ENCODE assay signal across 20 cellular contexts in the genomic region with DNA sequence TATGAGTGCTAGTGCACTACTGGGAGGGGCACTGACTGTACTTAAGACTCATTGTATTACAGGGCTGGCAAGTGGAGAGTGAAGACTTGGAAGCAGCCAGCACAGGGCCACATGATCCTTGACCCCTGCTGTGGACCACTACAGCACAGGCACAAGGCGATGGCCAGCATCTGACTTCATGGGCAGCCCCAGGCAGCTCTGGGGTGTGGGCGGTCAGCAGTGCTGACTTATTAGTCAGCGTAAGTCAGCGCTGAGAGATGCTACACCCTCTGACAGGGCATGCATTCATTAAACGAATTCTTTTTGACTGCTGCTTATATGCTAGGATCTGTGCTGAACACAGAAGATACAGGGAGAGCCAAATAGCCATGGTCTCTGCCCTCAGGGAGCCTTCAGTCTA. TPM values are rescaled to one million over a fixed set of nuclear protein-coding genes. Genes with fewer than 3 reads are reported as not detected.
DNase-seq lines count a peak whose midpoint lies in the region; ATAC-seq, FAIRE-seq and TF ChIP-seq lines count a peak whose summit lies in the region.
"Had no signal": no experiment of that assay in that cellular context is flagged by ENCODE, and none has a peak within 500 bp of the region (broad histone marks: within the 10 kb centered on the region; RNA-seq: fewer than 3 reads in every experiment).

No MANE protein-coding gene starts in this region.

- H3K9me3 ChIP-seq in GM23248 (ENCODE audit: low read depth) (no peaks in the 10 kb centered on the region), osteoblast (ENCODE audit: low read depth, low read length) (no peaks in the 10 kb centered on the region)
- no peaks in the 10 kb centered on the region for H3K9me3 ChIP-seq in CD8-positive, alpha-beta memory T cell (ENCODE audit: low read length)
- H3K9me3 ChIP-seq: BLaER1, ovary had no signal

- peaks cover 18% of the 10 kb centered on the region; the same call in 1 of the 2 replicates for H3F3A ChIP-seq in GM23248 (ENCODE audit: insufficient read depth)

- H3K9ac ChIP-seq in GM23248: no peak overlapping the region
- H3K9ac ChIP-seq: BLaER1 had no signal

- H3K27me3 Mint-ChIP-seq in CD8-positive, alpha-beta memory T cell: no peaks in the 10 kb centered on the region
- no peaks in the 10 kb centered on the region for H3K27me3 Mint-ChIP-seq in mesothelial cell of epicardium (ENCODE audit: low read depth)
- H3K27me3 Mint-ChIP-seq: activated T-helper 17 cell treated with anti-CD3 and anti-CD28 coated beads, Interleukin-2, amount 50 U/mL, for 72 hours; T-cell had no signal

- ATAC-seq in HG03280 (IDR thresholded peaks at IDR 0.05; ENCODE audit: unreplicated experiment): no peak
- ATAC-seq: activated T-helper 17 cell treated with anti-CD3 and anti-CD28 coated beads, Interleukin-2, amount 50 U/mL, for 72 hours; stimulated activated naive CD8-positive, alpha-beta T cell treated with anti-CD3 and anti-CD28 coated beads, Interleukin-15, Interleukin-2, amounts not matched to agents 100 U/mL and 50 U/mL, for 24 hours; T-cell; WTC11 had no signal

- no peak overlapping the region for H3K4me3 Mint-ChIP-seq in CD8-positive, alpha-beta memory T cell
- no peak overlapping the region for H3K4me3 Mint-ChIP-seq in mesothelial cell of epicardium
- H3K4me3 Mint-ChIP-seq: activated T-helper 17 cell treated with anti-CD3 and anti-CD28 coated beads, Interleukin-2, amount 50 U/mL, for 72 hours; H9; T-cell; WTC11 had no signal

- WGBS in GM23248 (ENCODE audit: low coverage in 1 of 2, low lambda C conversion rate in 2 of 2, missing lambda C conversion rate in 2 of 2), 2 experiments: 26 to 42% methylated on average over 5 of the region's 5 CpGs

- in situ Hi-C loops in GM23248 (cut with MboI): no loop called here

- H3K27me3 ChIP-seq in GM23248 (replicated peaks; ENCODE audit: insufficient read depth): no peaks in the 10 kb centered on the region
- H3K27me3 ChIP-seq in osteoblast (ENCODE audit: insufficient read depth, low read length): no peaks in the 10 kb centered on the region
- H3K27me3 ChIP-seq in CD8-positive, alpha-beta memory T cell (ENCODE audit: insufficient read depth, low read length, poor library complexity, severe bottlenecking): no peaks in the 10 kb centered on the region
- H3K27me3 ChIP-seq: BLaER1, ovary had no signal

- H3K4me1 ChIP-seq in GM23248 (ENCODE audit: insufficient read depth): peaks cover 24% of the 10 kb centered on the region
- peaks cover 28% of the 10 kb centered on the region for H3K4me1 ChIP-seq in osteoblast (ENCODE audit: insufficient read depth, low read length)
- H3K4me1 ChIP-seq in CD8-positive, alpha-beta memory T cell (ENCODE audit: insufficient read depth, low read length): no peaks in the 10 kb centered on the region
- H3K4me1 ChIP-seq: BLaER1 had no signal

- H3K9me2 ChIP-seq in GM23248 (ENCODE audit: insufficient read depth): no peaks in the 10 kb centered on the region

- H3K27ac ChIP-seq in GM23248: peak overlapping the region; percentile 35
- peak overlapping the region; percentile 44 for H3K27ac ChIP-seq in epithelial cell of prostate
- H3K27ac ChIP-seq in osteoblast (ENCODE audit: low read depth, low read length): peak overlapping the region; percentile 49
- H3K27ac ChIP-seq in CD8-positive, alpha-beta memory T cell (ENCODE audit: low read depth, low read length): no peak overlapping the region
- H3K27ac ChIP-seq: BLaER1, ovary had no signal

- peak overlapping the region in 1 of 8 donors; percentile 36 for H3K27ac Mint-ChIP-seq in CD8-positive, alpha-beta memory T cell
- no peak overlapping the region for H3K27ac Mint-ChIP-seq in mesothelial cell of epicardium
- H3K27ac Mint-ChIP-seq: activated T-helper 17 cell treated with anti-CD3 and anti-CD28 coated beads, Interleukin-2, amount 50 U/mL, for 72 hours; H9; T-cell; WTC11 had no signal

- no peak overlapping the region for H3K4me2 ChIP-seq in GM23248 (ENCODE audit: unreplicated experiment)
- H3K4me2 ChIP-seq in osteoblast (ENCODE audit: insufficient read depth, low read length): no peak overlapping the region
- H3K4me2 ChIP-seq: BLaER1 had no signal

- H3K36me3 ChIP-seq in GM23248 (ENCODE audit: low read depth) (0 out of 2 replicates have a peak, but pooled peaks cover 6% of the 10 kb centered on the region), osteoblast (ENCODE audit: insufficient read depth, low read length) (peaks cover 2% of the 10 kb centered on the region)
- H3K36me3 ChIP-seq in CD8-positive, alpha-beta memory T cell (ENCODE audit: insufficient read depth, low read length): no peaks in the 10 kb centered on the region
- H3K36me3 ChIP-seq: ovary had no signal

- no peaks in the 10 kb centered on the region for H3K4me1 Mint-ChIP-seq in CD8-positive, alpha-beta memory T cell
- H3K4me1 Mint-ChIP-seq in mesothelial cell of epicardium: peaks cover 25% of the 10 kb centered on the region
- H3K4me1 Mint-ChIP-seq: activated T-helper 17 cell treated with anti-CD3 and anti-CD28 coated beads, Interleukin-2, amount 50 U/mL, for 72 hours; T-cell had no signal

- TF ChIP-seq CTCF in osteoblast (IDR thresholded peaks at IDR 0.05; ENCODE audit: extremely low read depth, low read depth, low read length): no peak
- TF ChIP-seq CTCF in mesothelial cell of epicardium (IDR thresholded peaks at IDR 0.05; ENCODE audit: unreplicated experiment): no peak

- no peaks in the 10 kb centered on the region for H3K9me3 Mint-ChIP-seq in CD8-positive, alpha-beta memory T cell
- no peaks in the 10 kb centered on the region for H3K9me3 Mint-ChIP-seq in mesothelial cell of epicardium
- H3K9me3 Mint-ChIP-seq: activated T-helper 17 cell treated with anti-CD3 and anti-CD28 coated beads, Interleukin-2, amount 50 U/mL, for 72 hours; H9; T-cell; WTC11 had no signal

- no peak overlapping the region for H2AFZ ChIP-seq in GM23248
- H2AFZ ChIP-seq in osteoblast (ENCODE audit: low read length): no peak overlapping the region

- DNase-seq in GM23248: peak; percentile 92
- peak; percentile 42 for DNase-seq in RCC 7860 (ENCODE audit: low spot score)
- DNase-seq in epithelial cell of prostate (ENCODE audit: low read depth, low spot score): no peak
- peak; percentile 91 for DNase-seq in osteoblast (ENCODE audit: insufficient read length, low spot score, missing footprints)
- DNase-seq in CD8-positive, alpha-beta memory T cell: no peak
- DNase-seq in mesothelial cell of epicardium (ENCODE audit: low spot score in 2 of 2, unreplicated experiment in 2 of 2): no peak
- DNase-seq in SW 1271 (lab: John Stamatoyannopoulos, UW): no peak
- DNase-seq: DMS79 treated with DMSO at 0.1 percent for 48 hours; H9; NCI-H187 treated with DMSO at 0.1 percent for 48 hours; NCI-H510A treated with DMSO at 0.1 percent for 48 hours; OCI-M1; ovary; small intestine; stimulated activated naive CD8-positive, alpha-beta T cell treated with anti-CD3 and anti-CD28 coated beads, Interleukin-15, Interleukin-2, amounts not matched to agents 100 U/mL and 50 U/mL, for 24 hours; T-cell had no signal

- H3K79me2 ChIP-seq in GM23248 (ENCODE audit: insufficient read depth) (no peaks in the 10 kb centered on the region), osteoblast (ENCODE audit: insufficient read depth, low read length) (no peaks in the 10 kb centered on the region)

- POLR2A ChIA-PET in CD8-positive, alpha-beta memory T cell (lab: Charles Lee): no interaction called here

- H3K4me3 ChIP-seq in GM23248: no peak overlapping the region
- H3K4me3 ChIP-seq in osteoblast (ENCODE audit: insufficient read depth, low read length): no peak overlapping the region
- no peak overlapping the region for H3K4me3 ChIP-seq in CD8-positive, alpha-beta memory T cell (ENCODE audit: low read length)
- H3K4me3 ChIP-seq: BLaER1, ovary had no signal

- peaks cover 11 to 20% (median 18%) of the 10 kb centered on the region in 3 donors for H3K36me3 Mint-ChIP-seq in CD8-positive, alpha-beta memory T cell
- H3K36me3 Mint-ChIP-seq in mesothelial cell of epicardium: peaks cover 6% of the 10 kb centered on the region

- no peak for FAIRE-seq in RCC 7860 (lab: Jason Lieb, UNC)
- FAIRE-seq: small intestine had no signal

- CTCF ChIA-PET in CD8-positive, alpha-beta memory T cell (lab: Charles Lee): no interaction called here

- no peaks in the 10 kb centered on the region for H4K20me1 ChIP-seq in GM23248 (ENCODE audit: insufficient read depth)
- H4K20me1 ChIP-seq in osteoblast (ENCODE audit: insufficient read depth, low read length): no peaks in the 10 kb centered on the region
- H4K20me1 ChIP-seq: BLaER1 had no signal

RNA-seq across cellular contexts. Expression of a gene that starts 9.3 kb away (rescaled TPM):
- not detected in 2 replicates for total RNA-seq in GM23248 (2014; rRNA removed; shearing (Covaris generic))
- 0.10 TPM in 1 of 2 replicates, not detected in the other for polyA plus RNA-seq in GM23248 (2016; fragmentation: Nextera tagmentation; extraction: Ambion mirVana)
- total RNA-seq in osteoblast: under 0.01 TPM in 1 of 2 replicates, not detected in the other
- not detected for total RNA-seq in CD8-positive, alpha-beta memory T cell
- polyA plus RNA-seq in CD8-positive, alpha-beta memory T cell: not detected
- not detected in 3 replicates for total RNA-seq in mesothelial cell of epicardium
- total RNA-seq: activated T-helper 17 cell treated with anti-CD3 and anti-CD28 coated beads, Interleukin-2, amount 50 U/mL, for 72 hours; H9; T-cell; WTC11 had no signal

Comparison
In these comparisons a context has a peak if more than half of its experiments do, and no peak if none do; other contexts are left out.
1. DNase-seq: peak in GM23248 (single experiment), RCC 7860 (single experiment) and osteoblast (single experiment); none in epithelial cell of prostate (single experiment), CD8-positive, alpha-beta memory T cell (0 of 5), mesothelial cell of epicardium (0 of 2) and SW 1271 (0 of 2).